Comparison of ENCODE assay signal across 1 cellular context in the genomic region with DNA sequence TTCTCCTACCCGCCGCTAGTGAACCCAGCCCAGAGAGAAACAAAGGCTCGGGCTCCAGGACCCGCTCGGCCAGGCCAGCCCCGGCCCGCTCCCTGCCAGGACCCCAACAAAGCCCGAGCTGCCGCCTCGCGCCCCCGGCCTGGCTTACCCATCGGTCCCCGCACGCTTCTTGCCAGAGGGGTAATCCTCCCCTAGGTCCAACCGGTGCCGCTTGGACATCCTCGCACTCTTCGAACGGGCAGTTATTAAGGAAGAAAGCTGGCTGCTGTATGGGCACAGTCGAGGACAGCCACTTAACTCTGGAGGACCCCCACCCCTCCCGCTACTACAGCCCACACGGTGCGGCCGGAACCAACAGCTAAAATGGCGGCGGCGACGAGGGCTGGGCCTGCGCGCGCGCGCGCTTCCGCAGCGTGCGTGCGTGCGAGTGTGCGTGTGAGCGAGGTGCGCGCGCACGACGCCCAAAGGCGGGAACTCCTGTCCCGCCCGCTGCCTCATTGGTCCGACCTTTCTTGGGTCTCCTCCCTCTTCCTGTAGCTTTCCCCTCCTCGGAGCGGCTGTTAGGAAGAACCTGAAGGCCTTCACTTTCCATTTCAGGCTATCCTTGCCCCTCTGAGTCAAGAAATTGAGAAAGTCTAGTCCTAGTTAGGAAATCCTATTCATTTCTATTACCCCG.
TF ChIP-seq lines count a peak whose summit lies in the region.

A gene (minus strand): TSS at position 380 of the 676 bp plus-strand sequence. CDS start 161 bp downstream, at position 219.

TF ChIP-seq in K562, 482 proteins besides CTCF, POLR2A, EP300 and RAD21 (continued from another document):
- TF ChIP-seq ZC3H4 (CRISPR knock-in tag; IDR thresholded peaks at IDR 0.05; ENCODE audit: borderline replicate concordance), result no peak
- TF ChIP-seq, protein P1, sequence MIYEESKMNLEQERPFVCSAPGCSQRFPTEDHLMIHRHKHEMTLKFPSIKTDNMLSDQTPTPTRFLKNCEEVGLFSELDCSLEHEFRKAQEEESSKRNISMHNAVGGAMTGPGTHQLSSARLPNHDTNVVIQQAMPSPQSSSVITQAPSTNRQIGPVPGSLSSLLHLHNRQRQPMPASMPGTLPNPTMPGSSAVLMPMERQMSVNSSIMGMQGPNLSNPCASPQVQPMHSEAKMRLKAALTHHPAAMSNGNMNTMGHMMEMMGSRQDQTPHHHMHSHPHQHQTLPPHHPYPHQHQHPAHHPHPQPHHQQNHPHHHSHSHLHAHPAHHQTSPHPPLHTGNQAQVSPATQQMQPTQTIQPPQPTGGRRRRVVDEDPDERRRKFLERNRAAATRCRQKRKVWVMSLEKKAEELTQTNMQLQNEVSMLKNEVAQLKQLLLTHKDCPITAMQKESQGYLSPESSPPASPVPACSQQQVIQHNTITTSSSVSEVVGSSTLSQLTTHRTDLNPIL (CRISPR knock-in tag; IDR thresholded peaks at IDR 0.05), result no peak
- no peak for TF ChIP-seq NELFE (IDR thresholded peaks at IDR 0.05; ENCODE audit: insufficient read depth, insufficient read length)
- no peak for TF ChIP-seq SRSF1 (IDR thresholded peaks at IDR 0.05; ENCODE audit: low read depth, low read length)
- no peak for TF ChIP-seq SRSF9 (IDR thresholded peaks at IDR 0.05; ENCODE audit: borderline replicate concordance, low read depth, low read length)
- no peak for TF ChIP-seq ETV6 (IDR thresholded peaks at IDR 0.05; ENCODE audit: borderline replicate concordance in 1 of 2, low read depth in 2 of 2, low read length in 1 of 2)
- TF ChIP-seq ETV6 (CRISPR knock-in tag; IDR thresholded peaks at IDR 0.05; ENCODE audit: borderline replicate concordance), result no peak; the same call in 1 of the 2 replicates
- TF ChIP-seq ZNF436 (CRISPR knock-in tag; IDR thresholded peaks at IDR 0.05), result no peak
- peak in 1 of 2 experiments; percentile 68; a peak in 2 of 4 replicates for TF ChIP-seq SRF (CRISPR knock-in tag; IDR thresholded peaks at IDR 0.05)
- TF ChIP-seq, protein P2, sequence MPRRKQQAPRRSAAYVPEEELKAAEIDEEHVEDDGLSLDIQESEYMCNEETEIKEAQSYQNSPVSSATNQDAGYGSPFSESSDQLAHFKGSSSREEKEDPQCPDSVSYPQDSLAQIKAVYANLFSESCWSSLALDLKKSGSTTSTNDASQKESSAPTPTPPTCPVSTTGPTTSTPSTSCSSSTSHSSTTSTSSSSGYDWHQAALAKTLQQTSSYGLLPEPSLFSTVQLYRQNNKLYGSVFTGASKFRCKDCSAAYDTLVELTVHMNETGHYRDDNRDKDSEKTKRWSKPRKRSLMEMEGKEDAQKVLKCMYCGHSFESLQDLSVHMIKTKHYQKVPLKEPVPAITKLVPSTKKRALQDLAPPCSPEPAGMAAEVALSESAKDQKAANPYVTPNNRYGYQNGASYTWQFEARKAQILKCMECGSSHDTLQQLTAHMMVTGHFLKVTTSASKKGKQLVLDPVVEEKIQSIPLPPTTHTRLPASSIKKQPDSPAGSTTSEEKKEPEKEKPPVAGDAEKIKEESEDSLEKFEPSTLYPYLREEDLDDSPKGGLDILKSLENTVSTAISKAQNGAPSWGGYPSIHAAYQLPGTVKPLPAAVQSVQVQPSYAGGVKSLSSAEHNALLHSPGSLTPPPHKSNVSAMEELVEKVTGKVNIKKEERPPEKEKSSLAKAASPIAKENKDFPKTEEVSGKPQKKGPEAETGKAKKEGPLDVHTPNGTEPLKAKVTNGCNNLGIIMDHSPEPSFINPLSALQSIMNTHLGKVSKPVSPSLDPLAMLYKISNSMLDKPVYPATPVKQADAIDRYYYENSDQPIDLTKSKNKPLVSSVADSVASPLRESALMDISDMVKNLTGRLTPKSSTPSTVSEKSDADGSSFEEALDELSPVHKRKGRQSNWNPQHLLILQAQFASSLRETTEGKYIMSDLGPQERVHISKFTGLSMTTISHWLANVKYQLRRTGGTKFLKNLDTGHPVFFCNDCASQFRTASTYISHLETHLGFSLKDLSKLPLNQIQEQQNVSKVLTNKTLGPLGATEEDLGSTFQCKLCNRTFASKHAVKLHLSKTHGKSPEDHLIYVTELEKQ (CRISPR knock-in tag; IDR thresholded peaks at IDR 0.05), result no peak
- no peak for TF ChIP-seq ZNF347 (CRISPR knock-in tag; IDR thresholded peaks at IDR 0.05; ENCODE audit: low read depth)
- TF ChIP-seq C11orf30 (IDR thresholded peaks at IDR 0.05; ENCODE audit: low read depth), result no peak
- TF ChIP-seq, protein P3, sequence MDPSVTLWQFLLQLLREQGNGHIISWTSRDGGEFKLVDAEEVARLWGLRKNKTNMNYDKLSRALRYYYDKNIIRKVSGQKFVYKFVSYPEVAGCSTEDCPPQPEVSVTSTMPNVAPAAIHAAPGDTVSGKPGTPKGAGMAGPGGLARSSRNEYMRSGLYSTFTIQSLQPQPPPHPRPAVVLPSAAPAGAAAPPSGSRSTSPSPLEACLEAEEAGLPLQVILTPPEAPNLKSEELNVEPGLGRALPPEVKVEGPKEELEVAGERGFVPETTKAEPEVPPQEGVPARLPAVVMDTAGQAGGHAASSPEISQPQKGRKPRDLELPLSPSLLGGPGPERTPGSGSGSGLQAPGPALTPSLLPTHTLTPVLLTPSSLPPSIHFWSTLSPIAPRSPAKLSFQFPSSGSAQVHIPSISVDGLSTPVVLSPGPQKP (CRISPR knock-in tag; IDR thresholded peaks at IDR 0.05), result no peak
- TF ChIP-seq, protein P4, sequence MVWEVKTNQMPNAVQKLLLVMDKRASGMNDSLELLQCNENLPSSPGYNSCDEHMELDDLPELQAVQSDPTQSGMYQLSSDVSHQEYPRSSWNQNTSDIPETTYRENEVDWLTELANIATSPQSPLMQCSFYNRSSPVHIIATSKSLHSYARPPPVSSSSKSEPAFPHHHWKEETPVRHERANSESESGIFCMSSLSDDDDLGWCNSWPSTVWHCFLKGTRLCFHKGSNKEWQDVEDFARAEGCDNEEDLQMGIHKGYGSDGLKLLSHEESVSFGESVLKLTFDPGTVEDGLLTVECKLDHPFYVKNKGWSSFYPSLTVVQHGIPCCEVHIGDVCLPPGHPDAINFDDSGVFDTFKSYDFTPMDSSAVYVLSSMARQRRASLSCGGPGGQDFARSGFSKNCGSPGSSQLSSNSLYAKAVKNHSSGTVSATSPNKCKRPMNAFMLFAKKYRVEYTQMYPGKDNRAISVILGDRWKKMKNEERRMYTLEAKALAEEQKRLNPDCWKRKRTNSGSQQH (CRISPR knock-in tag; IDR thresholded peaks at IDR 0.05), result no peak
- peak; percentile 91; the same call in 1 of the 2 replicates for TF ChIP-seq RBM14 (IDR thresholded peaks at IDR 0.05; ENCODE audit: borderline replicate concordance, insufficient read depth, low read depth, low read length)
- TF ChIP-seq GATA2 (CRISPR knock-in tag; IDR thresholded peaks at IDR 0.05), result no peak
- no peak for TF ChIP-seq ZFP30 (CRISPR knock-in tag; IDR thresholded peaks at IDR 0.05; ENCODE audit: borderline replicate concordance)
- TF ChIP-seq TEAD1 (CRISPR knock-in tag; IDR thresholded peaks at IDR 0.05), result no peak; a peak in 1 of 4 replicates
- TF ChIP-seq, protein P5, sequence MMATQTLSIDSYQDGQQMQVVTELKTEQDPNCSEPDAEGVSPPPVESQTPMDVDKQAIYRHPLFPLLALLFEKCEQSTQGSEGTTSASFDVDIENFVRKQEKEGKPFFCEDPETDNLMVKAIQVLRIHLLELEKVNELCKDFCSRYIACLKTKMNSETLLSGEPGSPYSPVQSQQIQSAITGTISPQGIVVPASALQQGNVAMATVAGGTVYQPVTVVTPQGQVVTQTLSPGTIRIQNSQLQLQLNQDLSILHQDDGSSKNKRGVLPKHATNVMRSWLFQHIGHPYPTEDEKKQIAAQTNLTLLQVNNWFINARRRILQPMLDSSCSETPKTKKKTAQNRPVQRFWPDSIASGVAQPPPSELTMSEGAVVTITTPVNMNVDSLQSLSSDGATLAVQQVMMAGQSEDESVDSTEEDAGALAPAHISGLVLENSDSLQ (IDR thresholded peaks at IDR 0.05), result 0 out of 2 replicates have a peak, but pooled peaks have one; percentile 7
- TF ChIP-seq, protein P6, sequence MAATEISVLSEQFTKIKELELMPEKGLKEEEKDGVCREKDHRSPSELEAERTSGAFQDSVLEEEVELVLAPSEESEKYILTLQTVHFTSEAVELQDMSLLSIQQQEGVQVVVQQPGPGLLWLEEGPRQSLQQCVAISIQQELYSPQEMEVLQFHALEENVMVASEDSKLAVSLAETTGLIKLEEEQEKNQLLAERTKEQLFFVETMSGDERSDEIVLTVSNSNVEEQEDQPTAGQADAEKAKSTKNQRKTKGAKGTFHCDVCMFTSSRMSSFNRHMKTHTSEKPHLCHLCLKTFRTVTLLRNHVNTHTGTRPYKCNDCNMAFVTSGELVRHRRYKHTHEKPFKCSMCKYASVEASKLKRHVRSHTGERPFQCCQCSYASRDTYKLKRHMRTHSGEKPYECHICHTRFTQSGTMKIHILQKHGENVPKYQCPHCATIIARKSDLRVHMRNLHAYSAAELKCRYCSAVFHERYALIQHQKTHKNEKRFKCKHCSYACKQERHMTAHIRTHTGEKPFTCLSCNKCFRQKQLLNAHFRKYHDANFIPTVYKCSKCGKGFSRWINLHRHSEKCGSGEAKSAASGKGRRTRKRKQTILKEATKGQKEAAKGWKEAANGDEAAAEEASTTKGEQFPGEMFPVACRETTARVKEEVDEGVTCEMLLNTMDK (IDR thresholded peaks at IDR 0.05; ENCODE audit: borderline replicate concordance, insufficient read depth, low read depth, low read length, poor library complexity, severe bottlenecking), result no peak
- TF ChIP-seq OTX1 (CRISPR knock-in tag; IDR thresholded peaks at IDR 0.05), result no peak; the same call in 1 of the 2 replicates
- no peak for TF ChIP-seq ZBTB7A (IDR thresholded peaks at IDR 0.05; ENCODE audit: borderline replicate concordance, control insufficient read depth, low read depth, low read length)
- TF ChIP-seq HNRNPUL1 (IDR thresholded peaks at IDR 0.05; ENCODE audit: low read length), result no peak
- TF ChIP-seq NR2C2 (CRISPR knock-in tag; IDR thresholded peaks at IDR 0.05), result no peak
- peak; percentile 48; the same call in 1 of the 2 replicates for TF ChIP-seq NR2C2 (tag; IDR thresholded peaks at IDR 0.05)
- TF ChIP-seq SMARCB1 (IDR thresholded peaks at IDR 0.05; ENCODE audit: insufficient read length, low read depth), result no peak
- no peak for TF ChIP-seq RBM39 (optimal IDR thresholded peaks at IDR 0.05; ENCODE audit: low read depth, low read length)
- TF ChIP-seq XRCC5 (IDR thresholded peaks at IDR 0.05; ENCODE audit: low read depth, low read length), result peak; percentile 44; the same call in 1 of the 2 replicates
- TF ChIP-seq RNF2 (IDR thresholded peaks at IDR 0.05), result no peak; the same call in 1 of the 2 replicates
- no peak for TF ChIP-seq HLTF (IDR thresholded peaks at IDR 0.05)
- peak; percentile 62 to 71 for TF ChIP-seq MAZ (CRISPR knock-in tag; conservative IDR thresholded peaks at IDR 0.05 in 1 of 2, IDR thresholded peaks at IDR 0.05 in 1 of 2)
- TF ChIP-seq, protein P7, sequence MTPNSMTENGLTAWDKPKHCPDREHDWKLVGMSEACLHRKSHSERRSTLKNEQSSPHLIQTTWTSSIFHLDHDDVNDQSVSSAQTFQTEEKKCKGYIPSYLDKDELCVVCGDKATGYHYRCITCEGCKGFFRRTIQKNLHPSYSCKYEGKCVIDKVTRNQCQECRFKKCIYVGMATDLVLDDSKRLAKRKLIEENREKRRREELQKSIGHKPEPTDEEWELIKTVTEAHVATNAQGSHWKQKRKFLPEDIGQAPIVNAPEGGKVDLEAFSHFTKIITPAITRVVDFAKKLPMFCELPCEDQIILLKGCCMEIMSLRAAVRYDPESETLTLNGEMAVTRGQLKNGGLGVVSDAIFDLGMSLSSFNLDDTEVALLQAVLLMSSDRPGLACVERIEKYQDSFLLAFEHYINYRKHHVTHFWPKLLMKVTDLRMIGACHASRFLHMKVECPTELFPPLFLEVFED (CRISPR knock-in tag; conservative IDR thresholded peaks at IDR 0.05), result no peak
- TF ChIP-seq, protein P8, sequence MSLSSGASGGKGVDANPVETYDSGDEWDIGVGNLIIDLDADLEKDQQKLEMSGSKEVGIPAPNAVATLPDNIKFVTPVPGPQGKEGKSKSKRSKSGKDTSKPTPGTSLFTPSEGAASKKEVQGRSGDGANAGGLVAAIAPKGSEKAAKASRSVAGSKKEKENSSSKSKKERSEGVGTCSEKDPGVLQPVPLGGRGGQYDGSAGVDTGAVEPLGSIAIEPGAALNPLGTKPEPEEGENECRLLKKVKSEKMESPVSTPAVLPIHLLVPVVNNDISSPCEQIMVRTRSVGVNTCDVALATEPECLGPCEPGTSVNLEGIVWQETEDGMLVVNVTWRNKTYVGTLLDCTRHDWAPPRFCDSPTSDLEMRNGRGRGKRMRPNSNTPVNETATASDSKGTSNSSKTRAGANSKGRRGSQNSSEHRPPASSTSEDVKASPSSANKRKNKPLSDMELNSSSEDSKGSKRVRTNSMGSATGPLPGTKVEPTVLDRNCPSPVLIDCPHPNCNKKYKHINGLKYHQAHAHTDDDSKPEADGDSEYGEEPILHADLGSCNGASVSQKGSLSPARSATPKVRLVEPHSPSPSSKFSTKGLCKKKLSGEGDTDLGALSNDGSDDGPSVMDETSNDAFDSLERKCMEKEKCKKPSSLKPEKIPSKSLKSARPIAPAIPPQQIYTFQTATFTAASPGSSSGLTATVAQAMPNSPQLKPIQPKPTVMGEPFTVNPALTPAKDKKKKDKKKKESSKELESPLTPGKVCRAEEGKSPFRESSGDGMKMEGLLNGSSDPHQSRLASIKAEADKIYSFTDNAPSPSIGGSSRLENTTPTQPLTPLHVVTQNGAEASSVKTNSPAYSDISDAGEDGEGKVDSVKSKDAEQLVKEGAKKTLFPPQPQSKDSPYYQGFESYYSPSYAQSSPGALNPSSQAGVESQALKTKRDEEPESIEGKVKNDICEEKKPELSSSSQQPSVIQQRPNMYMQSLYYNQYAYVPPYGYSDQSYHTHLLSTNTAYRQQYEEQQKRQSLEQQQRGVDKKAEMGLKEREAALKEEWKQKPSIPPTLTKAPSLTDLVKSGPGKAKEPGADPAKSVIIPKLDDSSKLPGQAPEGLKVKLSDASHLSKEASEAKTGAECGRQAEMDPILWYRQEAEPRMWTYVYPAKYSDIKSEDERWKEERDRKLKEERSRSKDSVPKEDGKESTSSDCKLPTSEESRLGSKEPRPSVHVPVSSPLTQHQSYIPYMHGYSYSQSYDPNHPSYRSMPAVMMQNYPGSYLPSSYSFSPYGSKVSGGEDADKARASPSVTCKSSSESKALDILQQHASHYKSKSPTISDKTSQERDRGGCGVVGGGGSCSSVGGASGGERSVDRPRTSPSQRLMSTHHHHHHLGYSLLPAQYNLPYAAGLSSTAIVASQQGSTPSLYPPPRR (CRISPR knock-in tag; IDR thresholded peaks at IDR 0.05; ENCODE audit: borderline replicate concordance), result no peak
- no peak; the same call in 1 of the 2 replicates for TF ChIP-seq SP1 (CRISPR knock-in tag; IDR thresholded peaks at IDR 0.05)
- TF ChIP-seq SLC30A9 (CRISPR knock-in tag; IDR thresholded peaks at IDR 0.05), result no peak
- peak; percentile 31; the same call in 1 of the 2 replicates for TF ChIP-seq TCF7 (IDR thresholded peaks at IDR 0.05; ENCODE audit: borderline replicate concordance)
- TF ChIP-seq, protein P9, sequence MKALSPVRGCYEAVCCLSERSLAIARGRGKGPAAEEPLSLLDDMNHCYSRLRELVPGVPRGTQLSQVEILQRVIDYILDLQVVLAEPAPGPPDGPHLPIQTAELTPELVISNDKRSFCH (CRISPR knock-in tag; IDR thresholded peaks at IDR 0.05), result no peak
- TF ChIP-seq, protein P9 (tag; IDR thresholded peaks at IDR 0.05), result no peak
TF ChIP-seq in K562: peak in this region for 105.
